17 cellular contexts compared by ENCODE assay signal in the genomic region with DNA sequence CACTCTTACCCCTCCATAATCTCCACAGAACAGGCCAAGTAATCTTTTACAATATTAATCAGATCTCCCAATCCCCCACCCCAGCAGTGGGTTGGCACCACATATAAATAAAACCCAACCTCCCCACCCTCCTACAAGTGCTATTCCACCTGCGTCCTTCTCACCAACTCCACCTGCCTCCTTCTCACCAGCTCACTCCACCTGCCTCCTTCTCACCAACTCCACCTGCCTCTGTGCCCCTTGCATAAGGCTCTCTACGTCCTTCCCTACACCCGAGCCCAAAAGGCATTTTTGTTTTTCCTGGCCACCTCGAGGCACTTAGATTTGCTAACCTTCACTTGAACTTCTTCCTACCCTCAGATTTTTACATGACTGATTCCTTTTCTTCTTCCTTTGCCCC.
A peak's percentile ranks its signal among the peaks of the same experiment; 100 is the strongest.
DNase-seq lines count a peak whose midpoint lies in the region; ATAC-seq and TF ChIP-seq lines count a peak whose summit lies in the region.
"Had no signal": no experiment of that assay in that cellular context is flagged by ENCODE, and none has a peak within 500 bp of the region (broad histone marks: within the 10 kb centered on the region; RNA-seq: fewer than 3 reads in every experiment).

No MANE protein-coding gene starts in this region.

- no peak overlapping the region for H2BK20ac ChIP-seq in H9 (ENCODE audit: low read depth, low read length, poor library complexity, severe bottlenecking)

- H2BK5ac ChIP-seq in H9 (ENCODE audit: insufficient read length, low read length): no peak overlapping the region
- no peak overlapping the region for H2BK5ac ChIP-seq in mesendoderm (ENCODE audit: low read length)

- DNase-seq in NCI-H2029 (lab: John Stamatoyannopoulos, UW): peak; percentile 6
- no peak for DNase-seq in NCI-H2029 treated with DMSO at 0.1 percent for 48 hours (lab: John Stamatoyannopoulos, UW)
- DNase-seq in H9: no peak
- DNase-seq in NCI-H510A (lab: John Stamatoyannopoulos, UW): peak; percentile 57
- DNase-seq in WTC11 (ENCODE audit: low spot score): no peak
- DNase-seq in mesendoderm: no peak
- DNase-seq in SIG-M5 (lab: John Stamatoyannopoulos, UW): no peak
- DNase-seq in RKO (ENCODE audit: low spot score): no peak
- DNase-seq: DMS79 treated with DMSO at 0.1 percent for 48 hours, NCI-H2081 treated with DMSO at 0.1 percent for 48 hours, NCI-H2227 treated with DMSO at 0.1 percent for 48 hours, NCI-H524, NCI-H774 had no signal

- H3K56ac ChIP-seq in H9 (ENCODE audit: insufficient read length, low read depth, low read length): no peak overlapping the region
- no peak overlapping the region for H3K56ac ChIP-seq in mesendoderm (ENCODE audit: low read length)

- H2AFZ ChIP-seq in H9 (ENCODE audit: low read length): no peak overlapping the region

- H3K79me1 ChIP-seq in H9 (ENCODE audit: insufficient read depth, low read depth, low read length, poor library complexity, severe bottlenecking): no peaks in the 10 kb centered on the region
- H3K79me1 ChIP-seq in mesendoderm (ENCODE audit: low read length): peaks cover 3% of the 10 kb centered on the region

- H3K4me1 Mint-ChIP-seq in H9 (peaks cover 7% of the 10 kb centered on the region in 2 experiments), WTC11 (peaks cover 13% of the 10 kb centered on the region)

- H3K4ac ChIP-seq in H9 (ENCODE audit: low read depth, low read length) (no peak overlapping the region), mesendoderm (ENCODE audit: low read depth, low read length) (no peak overlapping the region)

- H2AK5ac ChIP-seq in H9 (ENCODE audit: insufficient read length, low read length) (no peak overlapping the region), mesendoderm (ENCODE audit: low read length) (no peak overlapping the region)

- H2BK12ac ChIP-seq in H9 (ENCODE audit: insufficient read length, low read depth, low read length): no peak overlapping the region

- no peak overlapping the region for H4K5ac ChIP-seq in H9 (ENCODE audit: insufficient read length, low read depth, low read length)
- no peak overlapping the region for H4K5ac ChIP-seq in mesendoderm (ENCODE audit: low read length)

- H3K27ac Mint-ChIP-seq in H9: peak overlapping the region in 2 of 3 experiments; percentile 1 to 9; a peak in 2 of 7 replicates
- peak overlapping the region; percentile 31; the same call in 1 of the 2 replicates for H3K27ac Mint-ChIP-seq in WTC11
- H3K27ac Mint-ChIP-seq: B cell had no signal

- H2BK120ac ChIP-seq in H9 (ENCODE audit: low read depth, low read length, poor library complexity, severe bottlenecking): no peak overlapping the region
- no peak overlapping the region for H2BK120ac ChIP-seq in mesendoderm (ENCODE audit: low read depth, low read length)

- no peaks in the 10 kb centered on the region for H3K9me3 Mint-ChIP-seq in H9
- H3K9me3 Mint-ChIP-seq in WTC11: no peaks in the 10 kb centered on the region
- H3K9me3 Mint-ChIP-seq: CD14-positive monocyte, IgD-negative memory B cell had no signal

- H3K4me1 ChIP-seq in H9 (ENCODE audit: insufficient read depth, low read length) (no peaks in the 10 kb centered on the region), mesendoderm (ENCODE audit: control insufficient read depth, low read depth, low read length) (no peaks in the 10 kb centered on the region)

- WGBS in H9 (ENCODE audit: extremely low coverage, insufficient read length, low lambda C conversion rate): no CpG with 5 or more reads among the region's 4 CpGs
- no CpG with 5 or more reads among the region's 4 CpGs for WGBS in mesendoderm (ENCODE audit: extremely low coverage, insufficient coverage, low lambda C conversion rate)

- no peak overlapping the region for H3K14ac ChIP-seq in H9 (ENCODE audit: insufficient read depth, low read length)

- H3K9me3 ChIP-seq in H9 (ENCODE audit: control insufficient read depth, low read depth, low read length): no peaks in the 10 kb centered on the region

- H3K27ac ChIP-seq in H9 (ENCODE audit: insufficient read length, low read depth, low read length): no peak overlapping the region
- no peak overlapping the region for H3K27ac ChIP-seq in mesendoderm (ENCODE audit: low read depth, low read length)

- no peak overlapping the region for H2BK15ac ChIP-seq in H9 (ENCODE audit: low read depth, low read length)
- H2BK15ac ChIP-seq in mesendoderm (replicated peaks; ENCODE audit: low read depth): no peak overlapping the region

- H3K23me2 ChIP-seq in H9 (ENCODE audit: insufficient read length, low read depth, low read length, poor library complexity, severe bottlenecking): no peaks in the 10 kb centered on the region

- POLR2A ChIA-PET in WTC11 (lab: Charles Lee): no interaction called here

- H4K8ac ChIP-seq in H9 (replicated peaks; ENCODE audit: insufficient read length, low read depth, low read length) (no peak overlapping the region), mesendoderm (ENCODE audit: low read depth, low read length) (no peak overlapping the region)

- H3T11ph ChIP-seq in H9 (ENCODE audit: low read length): no peak overlapping the region

- H3K27me3 Mint-ChIP-seq in H9 (ENCODE audit: low read depth) (no peaks in the 10 kb centered on the region), WTC11 (ENCODE audit: low read depth) (no peaks in the 10 kb centered on the region)
- H3K27me3 Mint-ChIP-seq: B cell, IgD-negative memory B cell had no signal

- H3K4me3 Mint-ChIP-seq in H9 (no peak overlapping the region), WTC11 (no peak overlapping the region)
- H3K4me3 Mint-ChIP-seq: B cell, CD14-positive monocyte, IgD-negative memory B cell had no signal

- H3K9ac ChIP-seq in H9 (ENCODE audit: extremely low read depth, insufficient read length, low read length) (no peak overlapping the region), mesendoderm (ENCODE audit: low read length) (no peak overlapping the region)

- no peaks in the 10 kb centered on the region for H3K27me3 ChIP-seq in H9 (ENCODE audit: insufficient read depth, low read length)
- H3K27me3 ChIP-seq in mesendoderm (ENCODE audit: insufficient read depth, low read length, poor library complexity): no peaks in the 10 kb centered on the region

- H3K4me3 ChIP-seq in mesendoderm (ENCODE audit: low read length): no peak overlapping the region

- TF ChIP-seq CTCF in H9 (conservative IDR thresholded peaks at IDR 0.05) (no peak), WTC11 (IDR thresholded peaks at IDR 0.05) (no peak)

- peak; percentile 22; the same call in 1 of the 2 replicates for ATAC-seq in WTC11
- ATAC-seq: Panc1 had no signal

- H4K20me1 ChIP-seq in H9 (ENCODE audit: control insufficient read depth, insufficient read depth, insufficient read length): no peaks in the 10 kb centered on the region

- H3K4me2 ChIP-seq in H9 (ENCODE audit: insufficient read depth, insufficient read length, low read length) (no peak overlapping the region), mesendoderm (ENCODE audit: low read length) (no peak overlapping the region)

- H4K91ac ChIP-seq in H9 (ENCODE audit: insufficient read length, low read depth, low read length): no peak overlapping the region

- H3K18ac ChIP-seq in H9 (ENCODE audit: insufficient read length, low read depth, low read length) (no peak overlapping the region), mesendoderm (ENCODE audit: low read length) (no peak overlapping the region)

- CTCF ChIA-PET in WTC11 (lab: Charles Lee): no interaction called here

- H3K79me2 ChIP-seq in H9 (ENCODE audit: insufficient read depth, low read length) (no peaks in the 10 kb centered on the region), mesendoderm (ENCODE audit: control insufficient read depth, insufficient read depth, low read length) (no peaks in the 10 kb centered on the region)

- no peaks in the 10 kb centered on the region for H3K36me3 ChIP-seq in mesendoderm (ENCODE audit: control insufficient read depth, insufficient read depth, low read length)

- H3K36me3 Mint-ChIP-seq in H9 (ENCODE audit: insufficient read depth in 1 of 3, low read depth in 3 of 3) (peaks cover 0 to 8% (median 7%) of the 10 kb centered on the region in 3 experiments; a peak in 3 of 7 replicates), WTC11 (no peaks in the 10 kb centered on the region)

- no peak overlapping the region for H3K23ac ChIP-seq in H9 (ENCODE audit: insufficient read length, low read depth, low read length)
- no peak overlapping the region for H3K23ac ChIP-seq in mesendoderm (ENCODE audit: low read length)

TF ChIP-seq in WTC11, 78 proteins besides CTCF, POLR2A, EP300 and RAD21:
- TF ChIP-seq TEAD4 (CRISPR knock-in tag; IDR thresholded peaks at IDR 0.05): no peak
- TF ChIP-seq SMAD4 (CRISPR knock-in tag; IDR thresholded peaks at IDR 0.05): no peak
- TF ChIP-seq ATF1 (CRISPR knock-in tag; IDR thresholded peaks at IDR 0.05): no peak

Comparison
In these comparisons a context has a peak if more than half of its experiments do, and no peak if none do; other contexts are left out.
1. DNase-seq: peak in NCI-H2029 (single experiment) and NCI-H510A (single experiment); none in NCI-H2029 treated with DMSO at 0.1 percent for 48 hours (single experiment), H9 (single experiment), WTC11 (single experiment), mesendoderm (single experiment), SIG-M5 (single experiment) and RKO (single experiment).